ENCODE assay signal across 9 cellular contexts in genomic region chr2:98729652-98730051, GRCh38. TPM values are rescaled to one million over a fixed set of nuclear protein-coding genes. Genes with fewer than 3 reads are reported as not detected.
DNase-seq lines count a peak whose midpoint lies in the region; ATAC-seq, FAIRE-seq and TF ChIP-seq lines count a peak whose summit lies in the region.
"Had no signal": no experiment of that assay in that cellular context is flagged by ENCODE, and none has a peak within 500 bp of the region (broad histone marks: within the 10 kb centered on the region; RNA-seq: fewer than 3 reads in every experiment).

No MANE protein-coding gene starts in this region.

- FAIRE-seq in D721Med (lab: Jason Lieb, UNC), result no peak

- H3K9ac ChIP-seq in Loucy (ENCODE audit: low read depth, low read length, poor library complexity, severe bottlenecking), result peak overlapping the region; percentile 71
- peak overlapping the region; percentile 72 for H3K9ac ChIP-seq in neural cell (ENCODE audit: low read length)

- intact Hi-C loops in CD14-positive monocyte (cut with micrococcal nuclease), result loop anchor here (5.0 to 10.0 kb wide), 2 partner anchors 93 to 95 kb away; no protein-coding TSS in a partner anchor

- H2AFZ ChIP-seq in Loucy (ENCODE audit: low read length), result 0 out of 2 replicates have a peak overlapping the region, but pooled peaks have one; percentile 69
- peak overlapping the region; percentile 23 for H2AFZ ChIP-seq in neural cell (ENCODE audit: low read depth, low read length)

- peak overlapping the region; percentile 85 for H3K4me2 ChIP-seq in Loucy (ENCODE audit: low read depth, low read length, poor library complexity, severe bottlenecking)
- H3K4me2 ChIP-seq in neural cell (ENCODE audit: low read length), result peak overlapping the region; percentile 77

- H3K4me1 Mint-ChIP-seq in CD14-positive monocyte, result peaks cover 47% of the 10 kb centered on the region

- H4K20me1 ChIP-seq in Loucy (ENCODE audit: insufficient read depth, low read length, poor library complexity, severe bottlenecking), result peaks cover 11% of the 10 kb centered on the region
- no peaks in the 10 kb centered on the region for H4K20me1 ChIP-seq in neural cell (ENCODE audit: insufficient read depth)

- H3K4me3 ChIP-seq in Loucy (ENCODE audit: low read length, poor library complexity, severe bottlenecking) (peak overlapping the region; percentile 76), neural cell (ENCODE audit: low read length) (peak overlapping the region; percentile 88)

- no peak for TF ChIP-seq CTCF in CD14-positive monocyte (IDR thresholded peaks at IDR 0.05)
- no peak for TF ChIP-seq CTCF in Loucy (conservative IDR thresholded peaks at IDR 0.05; ENCODE audit: low read length)
- TF ChIP-seq CTCF in neural cell (IDR thresholded peaks at IDR 0.05; ENCODE audit: poor library complexity, severe bottlenecking), result no peak
- TF ChIP-seq CTCF in D721Med (IDR thresholded peaks at IDR 0.05; ENCODE audit: insufficient read depth, missing control alignments), result no peak

- H3K9me2 ChIP-seq in Loucy (replicated peaks; ENCODE audit: low read depth, low read length), result no peaks in the 10 kb centered on the region
- H3K9me2 ChIP-seq in neural cell (ENCODE audit: insufficient read depth, low read length), result no peaks in the 10 kb centered on the region

- TF ChIP-seq RAD21 in neural cell (conservative IDR thresholded peaks at IDR 0.05), result no peak

- H3K9me3 Mint-ChIP-seq in CD14-positive monocyte, result peaks cover 0 to 4% (median 0%) of the 10 kb centered on the region in 7 donors

- H3K79me2 ChIP-seq in Loucy (ENCODE audit: insufficient read depth, low read length) (peaks cover 64% of the 10 kb centered on the region), neural cell (replicated peaks; ENCODE audit: insufficient read depth, low read length) (peaks cover 32% of the 10 kb centered on the region)

- H3F3A ChIP-seq in Loucy (ENCODE audit: low read depth), result no peaks in the 10 kb centered on the region; the same call in 1 of the 2 replicates
- H3F3A ChIP-seq in neural cell (ENCODE audit: insufficient read depth, low read length, poor library complexity, severe bottlenecking), result no peaks in the 10 kb centered on the region

- peaks cover 67% of the 10 kb centered on the region for H3K4me1 ChIP-seq in Loucy (ENCODE audit: insufficient read depth, low read length, poor library complexity, severe bottlenecking)

- H3K27ac ChIP-seq in cingulate gyrus (ENCODE audit: low read depth, low read length) (peak overlapping the region; percentile 60), neural cell (ENCODE audit: low read length) (peak overlapping the region; percentile 76)

- H3K4me3 Mint-ChIP-seq in CD14-positive monocyte, result peak overlapping the region; percentile 77 to 90

- no peaks in the 10 kb centered on the region for H3K36me3 ChIP-seq in Loucy (ENCODE audit: insufficient read depth, low read length)
- no peaks in the 10 kb centered on the region for H3K36me3 ChIP-seq in neural cell (ENCODE audit: insufficient read depth, low read length)

- DNase-seq in CD14-positive monocyte (ENCODE audit: low spot score) (no peak), occipital lobe (lab: John Stamatoyannopoulos, UW) (no peak), D721Med (ENCODE audit: insufficient read length, low spot score) (no peak)
- DNase-seq: SIG-M5 had no signal

- H3K27ac Mint-ChIP-seq in CD14-positive monocyte, result no peak overlapping the region

- H3K36me3 Mint-ChIP-seq in CD14-positive monocyte, result peaks cover 11 to 20% of the 10 kb centered on the region in 2 donors

- ATAC-seq in HG03095 (IDR thresholded peaks at IDR 0.05; ENCODE audit: unreplicated experiment) (no peak), GM19035 (IDR thresholded peaks at IDR 0.05; ENCODE audit: unreplicated experiment) (no peak)

- H3K9me3 ChIP-seq in Loucy (ENCODE audit: insufficient read depth, low read depth, low read length) (no peaks in the 10 kb centered on the region), neural cell (ENCODE audit: low read length) (no peaks in the 10 kb centered on the region)

- H3K27me3 Mint-ChIP-seq in CD14-positive monocyte (ENCODE audit: low read depth in 3 of 3), result peaks cover 0 to 4% (median 3%) of the 10 kb centered on the region in 3 donors

- H3K27me3 ChIP-seq in Loucy (ENCODE audit: insufficient read depth, low read length, poor library complexity, severe bottlenecking), result no peaks in the 10 kb centered on the region
- H3K27me3 ChIP-seq in neural cell (ENCODE audit: insufficient read depth, low read depth, low read length), result no peaks in the 10 kb centered on the region

- no peak for TF ChIP-seq EP300 in neural cell (conservative IDR thresholded peaks at IDR 0.05; ENCODE audit: poor library complexity, severe bottlenecking)

TF ChIP-seq in neural cell, 6 proteins besides CTCF, POLR2A, EP300 and RAD21:
- TF ChIP-seq MXI1 (conservative IDR thresholded peaks at IDR 0.05; ENCODE audit: poor library complexity, severe bottlenecking) (no peak), SMC3 (conservative IDR thresholded peaks at IDR 0.05; ENCODE audit: poor library complexity) (no peak), POLR2AphosphoS5 (IDR thresholded peaks at IDR 0.05) (no peak), TAF1 (IDR thresholded peaks at IDR 0.05; ENCODE audit: low read depth) (no peak), REST (IDR thresholded peaks at IDR 0.05; ENCODE audit: borderline replicate concordance) (no peak), EZH2 (IDR thresholded peaks at IDR 0.05; ENCODE audit: borderline replicate concordance, insufficient read depth, low read length, poor library complexity, severe bottlenecking) (no peak)

RNA-seq across cellular contexts. Expression of gene MGAT4A, which starts 1.3 kb away (rescaled TPM):
- 10 to 100 TPM; 35.1 to 35.9 TPM for polyA plus RNA-seq in CD14-positive monocyte
- 29.9 and 54.8 TPM in 2 replicates for polyA plus RNA-seq in neural cell
- polyA minus RNA-seq in neural cell, result 71.8 and 76.8 TPM in 2 replicates
- total RNA-seq in occipital lobe, result 40.7 TPM
